ENCODE assay signal across 8 cellular contexts in the genomic region with DNA sequence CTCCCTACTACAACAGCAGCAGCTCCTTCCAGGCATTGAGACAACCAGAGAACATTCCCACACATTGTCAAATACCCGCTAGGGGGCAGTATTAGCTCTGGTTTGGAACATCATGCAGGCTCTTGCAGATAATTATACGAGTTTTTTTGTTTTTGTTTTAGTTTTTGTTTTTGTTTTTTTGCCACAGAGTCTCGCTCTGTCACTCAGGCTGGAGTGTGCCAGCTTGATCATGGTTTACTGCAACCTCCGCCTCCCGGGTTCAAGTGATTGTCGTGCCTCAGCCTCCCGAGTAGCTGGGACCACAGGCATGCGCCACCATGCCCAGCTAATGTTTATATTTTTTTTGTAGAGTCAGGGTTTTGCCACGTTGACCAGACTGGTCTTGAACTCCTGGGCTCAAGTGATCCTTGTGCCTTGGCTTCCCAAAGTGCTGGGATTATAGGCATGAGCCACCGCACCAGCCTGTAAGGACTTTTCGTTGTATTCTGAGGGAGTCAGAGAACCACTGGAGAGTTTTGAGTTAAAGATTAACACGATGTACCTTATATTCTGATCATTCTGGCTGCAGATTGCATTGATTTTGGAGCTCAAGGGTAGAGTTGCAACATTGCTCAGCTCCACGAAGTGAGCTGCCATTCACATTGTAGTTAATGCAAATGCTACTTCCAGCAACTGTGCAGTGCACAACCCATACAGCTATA. TPM values are rescaled to one million over a fixed set of nuclear protein-coding genes. Genes with fewer than 3 reads are reported as not detected.
DNase-seq lines count a peak whose midpoint lies in the region; ATAC-seq and TF ChIP-seq lines count a peak whose summit lies in the region.

No MANE protein-coding gene starts in this region.

- peaks cover 0 to 29% (median 7%) of the 10 kb centered on the region in 3 donors for H3K27me3 ChIP-seq in stomach

- 44 to 54% (median 44%) methylated on average over 13 of the region's 13 CpGs for WGBS in stomach, 5 donors

- H3K4me3 Mint-ChIP-seq in endothelial cell (ENCODE audit: unreplicated experiment) = no peak overlapping the region

- TF ChIP-seq EP300 in stomach (IDR thresholded peaks at IDR 0.05) = no peak

- peaks cover 0 to 3% (median 2%) of the 10 kb centered on the region in 4 donors for H3K4me1 ChIP-seq in stomach

- H3K9me3 ChIP-seq in stomach = no peaks in the 10 kb centered on the region

- in situ Hi-C loops in GM13977 (cut with MboI; ENCODE audit: low pct_unique_long_range_greater_than_20kb, low sequenced_read_pairs, unreplicated experiment) = no loop called here

- no peaks in the 10 kb centered on the region for H3K9me3 Mint-ChIP-seq in endothelial cell (ENCODE audit: unreplicated experiment)

- H3K36me3 Mint-ChIP-seq in endothelial cell (ENCODE audit: low read depth, unreplicated experiment) = no peaks in the 10 kb centered on the region

- no peak for TF ChIP-seq POLR2A in stomach (IDR thresholded peaks at IDR 0.05)

- peaks cover 2% of the 10 kb centered on the region for H3K27me3 Mint-ChIP-seq in endothelial cell (ENCODE audit: unreplicated experiment)

- H3K4me1 Mint-ChIP-seq in endothelial cell (ENCODE audit: unreplicated experiment) = no peaks in the 10 kb centered on the region

- H3K36me3 ChIP-seq in stomach = no peaks in the 10 kb centered on the region

- H3K4me3 ChIP-seq in AG09309 (ENCODE audit: control insufficient read depth, low read depth, low read length) (no peak overlapping the region), stomach (no peak overlapping the region)

- H3K27ac Mint-ChIP-seq in endothelial cell (ENCODE audit: unreplicated experiment) = no peak overlapping the region

- no peak overlapping the region for H3K27ac ChIP-seq in stomach

- peak; percentile 57 for DNase-seq in AG09309 (ENCODE audit: low read depth)
- peak; percentile 69 for DNase-seq in GM13977 (ENCODE audit: low spot score)
- DNase-seq in NCI-H2227 (lab: John Stamatoyannopoulos, UW; ENCODE audit: unreplicated experiment) = peak; percentile 70
- DNase-seq in activated CD4-positive, alpha-beta T cell treated with anti-CD3 and anti-CD28 coated beads for 48 hours = peak; percentile 72
- peak; percentile 76 for DNase-seq in endothelial cell (ENCODE audit: low spot score)
- DNase-seq in midbrain (lab: John Stamatoyannopoulos, UW) = peak; percentile 69
- DNase-seq in stomach = peak; percentile 65

- peak; percentile 75 for TF ChIP-seq CTCF in AG09309 (IDR thresholded peaks at IDR 0.05; ENCODE audit: control insufficient read depth, insufficient read depth, low read depth, low read length, missing control alignments)
- peak; percentile 68 for TF ChIP-seq CTCF in GM13977 (IDR thresholded peaks at IDR 0.05; ENCODE audit: extremely low read depth, insufficient read depth, missing control alignments)
- peak; percentile 78 for TF ChIP-seq CTCF in endothelial cell (IDR thresholded peaks at IDR 0.05; ENCODE audit: unreplicated experiment)
- peak in 5 of 7 experiments; percentile 36 to 71 (median 61) for TF ChIP-seq CTCF in stomach (IDR thresholded peaks at IDR 0.05)

- no peak for ATAC-seq in GM18867 (IDR thresholded peaks at IDR 0.05; ENCODE audit: unreplicated experiment)

- intact Hi-C loops in stomach (cut with DNase I; ENCODE audit: low total_unique reads) = loop anchor here (5.0 kb wide), 1 partner anchor 86 kb away; no protein-coding TSS in a partner anchor

RNA-seq across cellular contexts. Expression of a gene that starts 41.7 kb away (rescaled TPM):
- total RNA-seq in endothelial cell (ENCODE audit: unreplicated experiment) = not detected
- under 1 TPM in 1 of 5 donors, not detected in 4; 0.55 TPM for total RNA-seq in stomach
- not detected for polyA plus RNA-seq in stomach

RNA-seq across cellular contexts. Expression of a gene that starts 42.2 kb away (rescaled TPM):
- total RNA-seq in endothelial cell (ENCODE audit: unreplicated experiment) = not detected
- under 1 TPM in 1 of 5 donors, not detected in 4; 0.73 TPM for total RNA-seq in stomach
- not detected for polyA plus RNA-seq in stomach
